In genomic region chr14:72926292-72927028, GRCh38 we compare ENCODE assay signal across 1 cellular context.
TF ChIP-seq lines count a peak whose summit lies in the region.

DCAF4 (plus strand) TSS chr14:72926464; CDS start chr14:72937979, 11,515 bp downstream.

TF ChIP-seq in GM12878, 131 proteins besides CTCF, POLR2A, EP300 and RAD21 (continued from another document and continues in another):
- TF ChIP-seq SPI1 (IDR thresholded peaks at IDR 0.05; ENCODE audit: borderline replicate concordance, insufficient read depth, low read depth, low read length) (no peak), YY1 (IDR thresholded peaks at IDR 0.05; ENCODE audit: low read depth, low read length) (0 out of 2 replicates have a peak, but pooled peaks have one; percentile 13), MTA2 (IDR thresholded peaks at IDR 0.05; ENCODE audit: low read depth) (no peak), HDAC2 (IDR thresholded peaks at IDR 0.05) (no peak), MYC (IDR thresholded peaks at IDR 0.05; ENCODE audit: insufficient read depth, insufficient read length, insufficient replicate concordance, low read length, severe bottlenecking) (peak; percentile 55), ZSCAN29 (IDR thresholded peaks at IDR 0.05) (no peak), KLF5 (IDR thresholded peaks at IDR 0.05; ENCODE audit: partially characterized antibody) (no peak), USF1 (IDR thresholded peaks at IDR 0.05; ENCODE audit: borderline replicate concordance, extremely low read length, insufficient read depth, low read depth, low read length) (peak; percentile 13), NRF1 (conservative IDR thresholded peaks at IDR 0.05; ENCODE audit: low read depth, low read length) (no peak), CBX3 (IDR thresholded peaks at IDR 0.05; ENCODE audit: borderline replicate concordance, low read depth) (no peak), RELB (IDR thresholded peaks at IDR 0.05; ENCODE audit: low read depth) (no peak), CREB1 (IDR thresholded peaks at IDR 0.05; ENCODE audit: low read depth) (peak; percentile 85), SREBF2 (IDR thresholded peaks at IDR 0.05; ENCODE audit: low read length) (no peak), ZBTB4 (CRISPR knock-in tag; IDR thresholded peaks at IDR 0.05) (no peak), POLR2AphosphoS5 (IDR thresholded peaks at IDR 0.05; ENCODE audit: low read length) (peak; percentile 63; the same call in 1 of the 2 replicates), SKIL (IDR thresholded peaks at IDR 0.05; ENCODE audit: low read depth, poor library complexity, severe bottlenecking) (no peak), EGR1 (IDR thresholded peaks at IDR 0.05; ENCODE audit: borderline replicate concordance in 1 of 2, low read depth in 2 of 2, low read length in 2 of 2) (no peak), HCFC1 (IDR thresholded peaks at IDR 0.05; ENCODE audit: low read length) (no peak; the same call in 1 of the 2 replicates), MTA3 (IDR thresholded peaks at IDR 0.05; ENCODE audit: borderline replicate concordance, low read length) (no peak), NFXL1 (IDR thresholded peaks at IDR 0.05; ENCODE audit: borderline replicate concordance) (no peak), MAX (IDR thresholded peaks at IDR 0.05; ENCODE audit: low read depth, low read length) (peak; percentile 75), SMAD1 (IDR thresholded peaks at IDR 0.05; ENCODE audit: low read depth, partially characterized antibody) (no peak), ASH2L (IDR thresholded peaks at IDR 0.05; ENCODE audit: borderline replicate concordance, low read depth) (no peak), SP1 (IDR thresholded peaks at IDR 0.05; ENCODE audit: low read depth, low read length) (peak; percentile 97), SREBF1 (IDR thresholded peaks at IDR 0.05; ENCODE audit: low read length) (no peak), TCF12 (IDR thresholded peaks at IDR 0.05; ENCODE audit: low read depth, low read length) (0 out of 2 replicates have a peak, but pooled peaks have one; percentile 37), RFX5 (IDR thresholded peaks at IDR 0.05; ENCODE audit: low read depth, low read length) (0 out of 2 replicates have a peak, but pooled peaks have one; percentile 33), ZNF687 (IDR thresholded peaks at IDR 0.05) (no peak), PAX5 (IDR thresholded peaks at IDR 0.05; ENCODE audit: borderline replicate concordance, low read depth, low read length) (no peak), ZNF274 (IDR thresholded peaks at IDR 0.05; ENCODE audit: insufficient read depth, insufficient read length) (no peak), SMARCA5 (IDR thresholded peaks at IDR 0.05) (no peak), CBFB (IDR thresholded peaks at IDR 0.05; ENCODE audit: low read depth) (no peak), RAD51 (IDR thresholded peaks at IDR 0.05) (no peak), KAT2A (conservative IDR thresholded peaks at IDR 0.05; ENCODE audit: control insufficient read depth, low read depth, low read length) (no peak), HSF1 (IDR thresholded peaks at IDR 0.05; ENCODE audit: low read depth, low read length) (no peak), NFYA (IDR thresholded peaks at IDR 0.05; ENCODE audit: borderline replicate concordance, low read depth, low read length) (peak; percentile 10; the same call in 1 of the 2 replicates), POU2F2 (IDR thresholded peaks at IDR 0.05; ENCODE audit: borderline replicate concordance, low read depth, low read length) (no peak; the same call in 2 of the 3 replicates), HDAC6 (IDR thresholded peaks at IDR 0.05; ENCODE audit: unreplicated experiment) (no peak), BACH1 (IDR thresholded peaks at IDR 0.05; ENCODE audit: borderline replicate concordance) (0 out of 2 replicates have a peak, but pooled peaks have one; percentile 50), PBX3 (IDR thresholded peaks at IDR 0.05; ENCODE audit: insufficient replicate concordance, low read depth, low read length) (peak; percentile 97), ATF2 (IDR thresholded peaks at IDR 0.05; ENCODE audit: low read length) (no peak), SIX5 (IDR thresholded peaks at IDR 0.05; ENCODE audit: low read depth, low read length, severe bottlenecking) (peak; percentile 18), PKNOX1 (IDR thresholded peaks at IDR 0.05) (peak; percentile 99), DPF2 (IDR thresholded peaks at IDR 0.05) (peak; percentile 90), IKZF1 (conservative IDR thresholded peaks at IDR 0.05) (no peak), YBX1 (IDR thresholded peaks at IDR 0.05) (no peak), ATF7 (IDR thresholded peaks at IDR 0.05; ENCODE audit: low read depth) (peak; percentile 22; the same call in 1 of the 2 replicates)
